ENCODE assay signal across 23 cellular contexts in the genomic region with DNA sequence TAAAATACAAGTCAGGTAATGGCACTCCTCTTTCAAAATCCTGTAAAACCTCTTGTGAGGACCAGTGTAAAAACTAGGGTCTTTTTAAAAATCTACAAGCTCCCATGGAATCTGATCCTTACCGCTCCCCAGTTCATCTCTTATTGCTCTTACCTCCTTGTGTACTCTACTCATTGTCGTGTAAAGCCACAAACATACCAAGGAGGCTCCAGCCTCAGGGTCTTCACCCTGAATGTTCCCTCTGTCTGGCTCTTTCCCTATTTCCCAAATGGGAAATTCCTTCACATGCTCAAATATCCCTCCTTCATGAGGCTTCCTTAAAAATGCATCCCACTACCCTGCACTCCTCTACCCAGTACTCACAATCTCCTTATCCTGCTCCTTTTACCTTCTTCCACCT.
"Had no signal": no experiment of that assay in that cellular context is flagged by ENCODE, and none has a peak within 500 bp of the region (broad histone marks: within the 10 kb centered on the region; RNA-seq: fewer than 3 reads in every experiment).

No MANE protein-coding gene starts in this region.

- H3K4me3 ChIP-seq: cardiac muscle cell, SK-N-MC had no signal

- H3K27me3 ChIP-seq: brain microvascular endothelial cell, cardiac muscle cell had no signal

- DNase-seq: activated CD4-positive, alpha-beta T cell treated with anti-CD3 and anti-CD28 coated beads for 36 hours; activated CD8-positive, alpha-beta memory T cell treated with anti-CD3 and anti-CD28 coated beads, Interleukin-2, amount 50 U/mL, for 4 hours; activated CD8-positive, alpha-beta T cell treated with anti-CD3 and anti-CD28 coated beads for 36 hours; activated gamma-delta T cell treated with Interleukin-2 at 50 U/mL for 16 hours; activated naive CD4-positive, alpha-beta T cell treated with anti-CD3 and anti-CD28 coated beads, Interleukin-2, amount 10 ng/mL, durations not matched to agents 7 days and 5 days; activated naive CD8-positive, alpha-beta T cell treated with anti-CD3 and anti-CD28 coated beads for 36 hours; activated T-cell treated with anti-CD3 and anti-CD28 coated beads, Interleukin-2, amount 50 U/mL, for 72 hours; brain microvascular endothelial cell; Kasumi-1; NCI-H1048; NCI-H1930; NCI-H2171; NCI-H2227 treated with DMSO at 0.1 percent for 48 hours; NCI-H526; NCI-H82; OCI-M1; RPMI8226; T-cell had no signal

- H3K36me3 ChIP-seq: cardiac muscle cell had no signal

- ATAC-seq: activated CD4-positive, alpha-beta T cell treated with anti-CD3 and anti-CD28 coated beads for 36 hours; activated CD8-positive, alpha-beta T cell treated with anti-CD3 and anti-CD28 coated beads for 36 hours; activated T-cell treated with anti-CD3 and anti-CD28 coated beads, Interleukin-2, amount 50 U/mL, for 72 hours; Panc1; Right ventricle myocardium inferior; T-cell had no signal

- H3K27ac ChIP-seq: brain microvascular endothelial cell, cardiac muscle cell, SK-N-MC, VCaP had no signal
